In the genomic region with DNA sequence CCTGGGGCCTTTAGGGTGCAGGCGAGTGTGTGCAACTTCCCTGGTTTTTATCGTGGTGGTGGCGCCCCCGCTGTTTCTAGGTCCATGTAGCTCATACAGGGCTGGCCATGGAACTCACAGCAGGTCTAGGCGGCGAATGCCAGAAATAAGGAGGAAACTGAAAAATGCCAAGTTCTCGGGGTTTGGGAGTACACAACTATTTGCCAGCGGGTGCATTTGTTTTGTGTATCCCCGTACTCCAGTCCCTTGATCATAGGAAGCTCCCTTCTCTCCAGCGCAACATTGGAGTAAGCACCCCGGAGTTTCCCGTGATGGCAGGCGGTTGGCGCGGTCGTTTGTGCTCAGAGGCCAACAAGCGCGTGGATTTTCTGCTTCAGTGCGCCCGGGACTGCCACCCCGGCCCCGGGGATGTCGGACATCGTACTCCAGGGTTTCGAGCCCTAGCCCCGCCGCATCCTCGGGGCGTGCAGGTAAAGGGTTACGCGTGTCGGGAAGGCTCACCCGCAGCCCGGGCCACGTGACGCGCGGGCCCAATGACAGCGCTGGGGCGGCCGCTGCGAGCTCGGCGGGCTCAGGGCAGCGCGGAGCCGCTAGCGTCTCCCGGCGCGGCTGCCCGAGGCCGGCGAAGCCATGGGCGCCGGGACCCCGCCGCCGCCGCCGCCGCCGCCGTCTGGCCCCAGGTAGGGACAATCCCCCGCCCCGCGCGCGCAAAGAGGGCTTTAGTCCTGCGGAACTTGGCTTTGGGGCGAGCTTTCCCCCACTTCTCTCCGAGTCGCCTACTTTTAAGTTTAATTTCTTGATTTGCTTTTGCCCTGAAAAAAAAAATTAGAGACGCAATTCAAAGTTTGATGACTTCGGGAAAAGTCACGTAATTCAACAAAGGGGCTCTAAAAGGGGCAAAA, we compare ENCODE assay signal across 1 cellular context.
TF ChIP-seq lines count a peak whose summit lies in the region.

No MANE protein-coding gene starts in this region.

TF ChIP-seq in HepG2, 621 proteins besides CTCF, POLR2A, EP300 and RAD21 (continued from another document and continues in another):
- TF ChIP-seq, protein P1, sequence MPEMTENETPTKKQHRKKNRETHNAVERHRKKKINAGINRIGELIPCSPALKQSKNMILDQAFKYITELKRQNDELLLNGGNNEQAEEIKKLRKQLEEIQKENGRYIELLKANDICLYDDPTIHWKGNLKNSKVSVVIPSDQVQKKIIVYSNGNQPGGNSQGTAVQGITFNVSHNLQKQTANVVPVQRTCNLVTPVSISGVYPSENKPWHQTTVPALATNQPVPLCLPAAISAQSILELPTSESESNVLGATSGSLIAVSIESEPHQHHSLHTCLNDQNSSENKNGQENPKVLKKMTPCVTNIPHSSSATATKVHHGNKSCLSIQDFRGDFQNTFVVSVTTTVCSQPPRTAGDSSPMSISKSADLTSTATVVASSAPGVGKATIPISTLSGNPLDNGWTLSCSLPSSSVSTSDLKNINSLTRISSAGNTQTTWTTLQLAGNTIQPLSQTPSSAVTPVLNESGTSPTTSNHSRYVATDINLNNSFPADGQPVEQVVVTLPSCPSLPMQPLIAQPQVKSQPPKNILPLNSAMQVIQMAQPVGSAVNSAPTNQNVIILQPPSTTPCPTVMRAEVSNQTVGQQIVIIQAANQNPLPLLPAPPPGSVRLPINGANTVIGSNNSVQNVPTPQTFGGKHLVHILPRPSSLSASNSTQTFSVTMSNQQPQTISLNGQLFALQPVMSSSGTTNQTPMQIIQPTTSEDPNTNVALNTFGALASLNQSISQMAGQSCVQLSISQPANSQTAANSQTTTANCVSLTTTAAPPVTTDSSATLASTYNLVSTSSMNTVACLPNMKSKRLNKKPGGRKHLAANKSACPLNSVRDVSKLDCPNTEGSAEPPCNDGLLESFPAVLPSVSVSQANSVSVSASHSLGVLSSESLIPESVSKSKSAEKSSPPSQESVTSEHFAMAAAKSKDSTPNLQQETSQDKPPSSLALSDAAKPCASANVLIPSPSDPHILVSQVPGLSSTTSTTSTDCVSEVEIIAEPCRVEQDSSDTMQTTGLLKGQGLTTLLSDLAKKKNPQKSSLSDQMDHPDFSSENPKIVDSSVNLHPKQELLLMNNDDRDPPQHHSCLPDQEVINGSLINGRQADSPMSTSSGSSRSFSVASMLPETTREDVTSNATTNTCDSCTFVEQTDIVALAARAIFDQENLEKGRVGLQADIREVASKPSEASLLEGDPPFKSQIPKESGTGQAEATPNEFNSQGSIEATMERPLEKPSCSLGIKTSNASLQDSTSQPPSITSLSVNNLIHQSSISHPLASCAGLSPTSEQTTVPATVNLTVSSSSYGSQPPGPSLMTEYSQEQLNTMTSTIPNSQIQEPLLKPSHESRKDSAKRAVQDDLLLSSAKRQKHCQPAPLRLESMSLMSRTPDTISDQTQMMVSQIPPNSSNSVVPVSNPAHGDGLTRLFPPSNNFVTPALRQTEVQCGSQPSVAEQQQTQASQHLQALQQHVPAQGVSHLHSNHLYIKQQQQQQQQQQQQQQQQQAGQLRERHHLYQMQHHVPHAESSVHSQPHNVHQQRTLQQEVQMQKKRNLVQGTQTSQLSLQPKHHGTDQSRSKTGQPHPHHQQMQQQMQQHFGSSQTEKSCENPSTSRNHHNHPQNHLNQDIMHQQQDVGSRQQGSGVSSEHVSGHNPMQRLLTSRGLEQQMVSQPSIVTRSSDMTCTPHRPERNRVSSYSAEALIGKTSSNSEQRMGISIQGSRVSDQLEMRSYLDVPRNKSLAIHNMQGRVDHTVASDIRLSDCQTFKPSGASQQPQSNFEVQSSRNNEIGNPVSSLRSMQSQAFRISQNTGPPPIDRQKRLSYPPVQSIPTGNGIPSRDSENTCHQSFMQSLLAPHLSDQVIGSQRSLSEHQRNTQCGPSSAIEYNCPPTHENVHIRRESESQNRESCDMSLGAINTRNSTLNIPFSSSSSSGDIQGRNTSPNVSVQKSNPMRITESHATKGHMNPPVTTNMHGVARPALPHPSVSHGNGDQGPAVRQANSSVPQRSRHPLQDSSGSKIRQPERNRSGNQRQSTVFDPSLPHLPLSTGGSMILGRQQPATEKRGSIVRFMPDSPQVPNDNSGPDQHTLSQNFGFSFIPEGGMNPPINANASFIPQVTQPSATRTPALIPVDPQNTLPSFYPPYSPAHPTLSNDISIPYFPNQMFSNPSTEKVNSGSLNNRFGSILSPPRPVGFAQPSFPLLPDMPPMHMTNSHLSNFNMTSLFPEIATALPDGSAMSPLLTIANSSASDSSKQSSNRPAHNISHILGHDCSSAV (CRISPR knock-in tag; IDR thresholded peaks at IDR 0.05; ENCODE audit: borderline replicate concordance) = no peak
- TF ChIP-seq ZBTB20 (CRISPR knock-in tag; IDR thresholded peaks at IDR 0.05; ENCODE audit: borderline replicate concordance, low read depth) = no peak
- TF ChIP-seq, protein P2, sequence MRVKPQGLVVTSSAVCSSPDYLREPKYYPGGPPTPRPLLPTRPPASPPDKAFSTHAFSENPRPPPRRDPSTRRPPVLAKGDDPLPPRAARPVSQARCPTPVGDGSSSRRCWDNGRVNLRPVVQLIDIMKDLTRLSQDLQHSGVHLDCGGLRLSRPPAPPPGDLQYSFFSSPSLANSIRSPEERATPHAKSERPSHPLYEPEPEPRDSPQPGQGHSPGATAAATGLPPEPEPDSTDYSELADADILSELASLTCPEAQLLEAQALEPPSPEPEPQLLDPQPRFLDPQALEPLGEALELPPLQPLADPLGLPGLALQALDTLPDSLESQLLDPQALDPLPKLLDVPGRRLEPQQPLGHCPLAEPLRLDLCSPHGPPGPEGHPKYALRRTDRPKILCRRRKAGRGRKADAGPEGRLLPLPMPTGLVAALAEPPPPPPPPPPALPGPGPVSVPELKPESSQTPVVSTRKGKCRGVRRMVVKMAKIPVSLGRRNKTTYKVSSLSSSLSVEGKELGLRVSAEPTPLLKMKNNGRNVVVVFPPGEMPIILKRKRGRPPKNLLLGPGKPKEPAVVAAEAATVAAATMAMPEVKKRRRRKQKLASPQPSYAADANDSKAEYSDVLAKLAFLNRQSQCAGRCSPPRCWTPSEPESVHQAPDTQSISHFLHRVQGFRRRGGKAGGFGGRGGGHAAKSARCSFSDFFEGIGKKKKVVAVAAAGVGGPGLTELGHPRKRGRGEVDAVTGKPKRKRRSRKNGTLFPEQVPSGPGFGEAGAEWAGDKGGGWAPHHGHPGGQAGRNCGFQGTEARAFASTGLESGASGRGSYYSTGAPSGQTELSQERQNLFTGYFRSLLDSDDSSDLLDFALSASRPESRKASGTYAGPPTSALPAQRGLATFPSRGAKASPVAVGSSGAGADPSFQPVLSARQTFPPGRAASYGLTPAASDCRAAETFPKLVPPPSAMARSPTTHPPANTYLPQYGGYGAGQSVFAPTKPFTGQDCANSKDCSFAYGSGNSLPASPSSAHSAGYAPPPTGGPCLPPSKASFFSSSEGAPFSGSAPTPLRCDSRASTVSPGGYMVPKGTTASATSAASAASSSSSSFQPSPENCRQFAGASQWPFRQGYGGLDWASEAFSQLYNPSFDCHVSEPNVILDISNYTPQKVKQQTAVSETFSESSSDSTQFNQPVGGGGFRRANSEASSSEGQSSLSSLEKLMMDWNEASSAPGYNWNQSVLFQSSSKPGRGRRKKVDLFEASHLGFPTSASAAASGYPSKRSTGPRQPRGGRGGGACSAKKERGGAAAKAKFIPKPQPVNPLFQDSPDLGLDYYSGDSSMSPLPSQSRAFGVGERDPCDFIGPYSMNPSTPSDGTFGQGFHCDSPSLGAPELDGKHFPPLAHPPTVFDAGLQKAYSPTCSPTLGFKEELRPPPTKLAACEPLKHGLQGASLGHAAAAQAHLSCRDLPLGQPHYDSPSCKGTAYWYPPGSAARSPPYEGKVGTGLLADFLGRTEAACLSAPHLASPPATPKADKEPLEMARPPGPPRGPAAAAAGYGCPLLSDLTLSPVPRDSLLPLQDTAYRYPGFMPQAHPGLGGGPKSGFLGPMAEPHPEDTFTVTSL (CRISPR knock-in tag; IDR thresholded peaks at IDR 0.05; ENCODE audit: borderline replicate concordance) = peak; percentile 72; the same call in 1 of the 2 replicates
- TF ChIP-seq, protein P3, sequence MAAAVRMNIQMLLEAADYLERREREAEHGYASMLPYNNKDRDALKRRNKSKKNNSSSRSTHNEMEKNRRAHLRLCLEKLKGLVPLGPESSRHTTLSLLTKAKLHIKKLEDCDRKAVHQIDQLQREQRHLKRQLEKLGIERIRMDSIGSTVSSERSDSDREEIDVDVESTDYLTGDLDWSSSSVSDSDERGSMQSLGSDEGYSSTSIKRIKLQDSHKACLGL (CRISPR knock-in tag; IDR thresholded peaks at IDR 0.05) = peak; percentile 56
- TF ChIP-seq, protein P4, sequence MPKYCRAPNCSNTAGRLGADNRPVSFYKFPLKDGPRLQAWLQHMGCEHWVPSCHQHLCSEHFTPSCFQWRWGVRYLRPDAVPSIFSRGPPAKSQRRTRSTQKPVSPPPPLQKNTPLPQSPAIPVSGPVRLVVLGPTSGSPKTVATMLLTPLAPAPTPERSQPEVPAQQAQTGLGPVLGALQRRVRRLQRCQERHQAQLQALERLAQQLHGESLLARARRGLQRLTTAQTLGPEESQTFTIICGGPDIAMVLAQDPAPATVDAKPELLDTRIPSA (CRISPR knock-in tag; IDR thresholded peaks at IDR 0.05; ENCODE audit: borderline replicate concordance) = 0 out of 2 replicates have a peak, but pooled peaks have one; percentile 48
- TF ChIP-seq SSRP1 (CRISPR knock-in tag; IDR thresholded peaks at IDR 0.05) = no peak
- TF ChIP-seq, protein P5, sequence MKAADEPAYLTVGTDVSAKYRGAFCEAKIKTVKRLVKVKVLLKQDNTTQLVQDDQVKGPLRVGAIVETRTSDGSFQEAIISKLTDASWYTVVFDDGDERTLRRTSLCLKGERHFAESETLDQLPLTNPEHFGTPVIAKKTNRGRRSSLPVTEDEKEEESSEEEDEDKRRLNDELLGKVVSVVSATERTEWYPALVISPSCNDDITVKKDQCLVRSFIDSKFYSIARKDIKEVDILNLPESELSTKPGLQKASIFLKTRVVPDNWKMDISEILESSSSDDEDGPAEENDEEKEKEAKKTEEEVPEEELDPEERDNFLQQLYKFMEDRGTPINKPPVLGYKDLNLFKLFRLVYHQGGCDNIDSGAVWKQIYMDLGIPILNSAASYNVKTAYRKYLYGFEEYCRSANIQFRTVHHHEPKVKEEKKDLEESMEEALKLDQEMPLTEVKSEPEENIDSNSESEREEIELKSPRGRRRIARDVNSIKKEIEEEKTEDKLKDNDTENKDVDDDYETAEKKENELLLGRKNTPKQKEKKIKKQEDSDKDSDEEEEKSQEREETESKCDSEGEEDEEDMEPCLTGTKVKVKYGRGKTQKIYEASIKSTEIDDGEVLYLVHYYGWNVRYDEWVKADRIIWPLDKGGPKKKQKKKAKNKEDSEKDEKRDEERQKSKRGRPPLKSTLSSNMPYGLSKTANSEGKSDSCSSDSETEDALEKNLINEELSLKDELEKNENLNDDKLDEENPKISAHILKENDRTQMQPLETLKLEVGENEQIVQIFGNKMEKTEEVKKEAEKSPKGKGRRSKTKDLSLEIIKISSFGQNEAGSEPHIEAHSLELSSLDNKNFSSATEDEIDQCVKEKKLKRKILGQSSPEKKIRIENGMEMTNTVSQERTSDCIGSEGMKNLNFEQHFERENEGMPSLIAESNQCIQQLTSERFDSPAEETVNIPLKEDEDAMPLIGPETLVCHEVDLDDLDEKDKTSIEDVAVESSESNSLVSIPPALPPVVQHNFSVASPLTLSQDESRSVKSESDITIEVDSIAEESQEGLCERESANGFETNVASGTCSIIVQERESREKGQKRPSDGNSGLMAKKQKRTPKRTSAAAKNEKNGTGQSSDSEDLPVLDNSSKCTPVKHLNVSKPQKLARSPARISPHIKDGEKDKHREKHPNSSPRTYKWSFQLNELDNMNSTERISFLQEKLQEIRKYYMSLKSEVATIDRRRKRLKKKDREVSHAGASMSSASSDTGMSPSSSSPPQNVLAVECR (CRISPR knock-in tag; IDR thresholded peaks at IDR 0.05; ENCODE audit: borderline replicate concordance) = peak; percentile 16; the same call in 1 of the 2 replicates
- no peak for TF ChIP-seq ETV6 (CRISPR knock-in tag; conservative IDR thresholded peaks at IDR 0.05)
- TF ChIP-seq TGIF2 (CRISPR knock-in tag; IDR thresholded peaks at IDR 0.05) = no peak
- TF ChIP-seq KLF9 (CRISPR knock-in tag; IDR thresholded peaks at IDR 0.05; ENCODE audit: low read depth) = no peak
- TF ChIP-seq SALL2 (CRISPR knock-in tag; IDR thresholded peaks at IDR 0.05) = peak; percentile 37; the same call in 1 of the 2 replicates
- TF ChIP-seq, protein P6, sequence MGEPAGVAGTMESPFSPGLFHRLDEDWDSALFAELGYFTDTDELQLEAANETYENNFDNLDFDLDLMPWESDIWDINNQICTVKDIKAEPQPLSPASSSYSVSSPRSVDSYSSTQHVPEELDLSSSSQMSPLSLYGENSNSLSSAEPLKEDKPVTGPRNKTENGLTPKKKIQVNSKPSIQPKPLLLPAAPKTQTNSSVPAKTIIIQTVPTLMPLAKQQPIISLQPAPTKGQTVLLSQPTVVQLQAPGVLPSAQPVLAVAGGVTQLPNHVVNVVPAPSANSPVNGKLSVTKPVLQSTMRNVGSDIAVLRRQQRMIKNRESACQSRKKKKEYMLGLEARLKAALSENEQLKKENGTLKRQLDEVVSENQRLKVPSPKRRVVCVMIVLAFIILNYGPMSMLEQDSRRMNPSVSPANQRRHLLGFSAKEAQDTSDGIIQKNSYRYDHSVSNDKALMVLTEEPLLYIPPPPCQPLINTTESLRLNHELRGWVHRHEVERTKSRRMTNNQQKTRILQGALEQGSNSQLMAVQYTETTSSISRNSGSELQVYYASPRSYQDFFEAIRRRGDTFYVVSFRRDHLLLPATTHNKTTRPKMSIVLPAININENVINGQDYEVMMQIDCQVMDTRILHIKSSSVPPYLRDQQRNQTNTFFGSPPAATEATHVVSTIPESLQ (CRISPR knock-in tag; conservative IDR thresholded peaks at IDR 0.05) = no peak
- no peak for TF ChIP-seq HDAC2 (CRISPR knock-in tag; IDR thresholded peaks at IDR 0.05)
- TF ChIP-seq, protein P7, sequence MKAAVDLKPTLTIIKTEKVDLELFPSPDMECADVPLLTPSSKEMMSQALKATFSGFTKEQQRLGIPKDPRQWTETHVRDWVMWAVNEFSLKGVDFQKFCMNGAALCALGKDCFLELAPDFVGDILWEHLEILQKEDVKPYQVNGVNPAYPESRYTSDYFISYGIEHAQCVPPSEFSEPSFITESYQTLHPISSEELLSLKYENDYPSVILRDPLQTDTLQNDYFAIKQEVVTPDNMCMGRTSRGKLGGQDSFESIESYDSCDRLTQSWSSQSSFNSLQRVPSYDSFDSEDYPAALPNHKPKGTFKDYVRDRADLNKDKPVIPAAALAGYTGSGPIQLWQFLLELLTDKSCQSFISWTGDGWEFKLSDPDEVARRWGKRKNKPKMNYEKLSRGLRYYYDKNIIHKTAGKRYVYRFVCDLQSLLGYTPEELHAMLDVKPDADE (CRISPR knock-in tag; IDR thresholded peaks at IDR 0.05) = 0 out of 2 replicates have a peak, but pooled peaks have one; percentile 72
- no peak for TF ChIP-seq MTF2 (CRISPR knock-in tag; IDR thresholded peaks at IDR 0.05; ENCODE audit: borderline replicate concordance)
- TF ChIP-seq, protein P8, sequence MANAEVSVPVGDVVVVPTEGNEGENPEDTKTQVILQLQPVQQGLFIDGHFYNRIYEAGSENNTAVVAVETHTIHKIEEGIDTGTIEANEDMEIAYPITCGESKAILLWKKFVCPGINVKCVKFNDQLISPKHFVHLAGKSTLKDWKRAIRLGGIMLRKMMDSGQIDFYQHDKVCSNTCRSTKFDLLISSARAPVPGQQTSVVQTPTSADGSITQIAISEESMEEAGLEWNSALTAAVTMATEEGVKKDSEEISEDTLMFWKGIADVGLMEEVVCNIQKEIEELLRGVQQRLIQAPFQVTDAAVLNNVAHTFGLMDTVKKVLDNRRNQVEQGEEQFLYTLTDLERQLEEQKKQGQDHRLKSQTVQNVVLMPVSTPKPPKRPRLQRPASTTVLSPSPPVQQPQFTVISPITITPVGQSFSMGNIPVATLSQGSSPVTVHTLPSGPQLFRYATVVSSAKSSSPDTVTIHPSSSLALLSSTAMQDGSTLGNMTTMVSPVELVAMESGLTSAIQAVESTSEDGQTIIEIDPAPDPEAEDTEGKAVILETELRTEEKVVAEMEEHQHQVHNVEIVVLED (CRISPR knock-in tag; IDR thresholded peaks at IDR 0.05; ENCODE audit: borderline replicate concordance) = no peak
- no peak for TF ChIP-seq ZSCAN29 (CRISPR knock-in tag; conservative IDR thresholded peaks at IDR 0.05)
- TF ChIP-seq ATAD3A (CRISPR knock-in tag; IDR thresholded peaks at IDR 0.05) = no peak
- no peak for TF ChIP-seq ZNF510 (CRISPR knock-in tag; IDR thresholded peaks at IDR 0.05; ENCODE audit: low read depth)
- no peak for TF ChIP-seq ZNF253 (CRISPR knock-in tag; IDR thresholded peaks at IDR 0.05; ENCODE audit: borderline replicate concordance)
- no peak for TF ChIP-seq HNRNPL (IDR thresholded peaks at IDR 0.05; ENCODE audit: low read depth, low read length)
